26 cellular contexts compared by ENCODE assay signal in the genomic region with DNA sequence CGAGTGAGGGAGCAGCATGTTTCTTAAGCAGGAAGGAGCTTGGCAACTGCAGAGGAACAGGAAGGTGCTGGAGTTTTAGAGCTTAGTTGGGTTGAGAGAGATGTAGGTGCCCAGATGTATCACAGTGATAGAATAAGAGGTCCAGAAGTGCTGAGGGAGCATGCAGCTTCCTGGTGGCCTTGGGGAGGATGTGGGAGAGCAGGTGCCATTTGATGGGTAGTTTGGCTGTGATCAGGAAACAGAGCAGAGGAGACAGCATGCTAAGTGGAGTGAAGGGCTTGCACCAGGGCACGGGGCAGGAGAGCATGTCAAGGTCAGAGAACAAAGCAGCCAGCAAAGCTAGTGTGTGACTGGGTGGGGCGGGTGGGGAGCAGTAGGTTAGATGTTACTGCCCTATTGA.
DNase-seq lines count a peak whose midpoint lies in the region; ATAC-seq and TF ChIP-seq lines count a peak whose summit lies in the region.
"Had no signal": no experiment of that assay in that cellular context is flagged by ENCODE, and none has a peak within 500 bp of the region (broad histone marks: within the 10 kb centered on the region; RNA-seq: fewer than 3 reads in every experiment).

No MANE protein-coding gene starts in this region.

- no peaks in the 10 kb centered on the region for H3K9me3 Mint-ChIP-seq in T-helper 1 cell treated with Interleukin-12 subunit alpha and Interleukin-12 subunit beta and Interleukin-4 antibody, amounts not matched to agents 30 μg/mL and 1 μg/mL, for 36 hours
- H3K9me3 Mint-ChIP-seq in osteocyte (ENCODE audit: unreplicated experiment): no peaks in the 10 kb centered on the region
- H3K9me3 Mint-ChIP-seq: nephron progenitor cell had no signal

- peak overlapping the region; percentile 9; the same call in 1 of the 2 replicates for H3K9ac ChIP-seq in BLaER1
- H3K9ac ChIP-seq: BLaER1 treated with 17β-estradiol and CSF1 and Interleukin-3, amounts not matched to agents 10 nM and 100 nM had no signal

- no peaks in the 10 kb centered on the region for H4K20me1 ChIP-seq in BLaER1

- H3K27me3 Mint-ChIP-seq in T-helper 1 cell treated with Interleukin-12 subunit alpha and Interleukin-12 subunit beta and Interleukin-4 antibody, amounts not matched to agents 30 μg/mL and 1 μg/mL, for 36 hours (ENCODE audit: low read depth): no peaks in the 10 kb centered on the region
- no peaks in the 10 kb centered on the region for H3K27me3 Mint-ChIP-seq in osteocyte (ENCODE audit: unreplicated experiment)

- peaks cover 33% of the 10 kb centered on the region for H3K4me1 ChIP-seq in BLaER1

- no peak for TF ChIP-seq CTCF in osteocyte (IDR thresholded peaks at IDR 0.05)

- H3K36me3 Mint-ChIP-seq in T-helper 1 cell treated with Interleukin-12 subunit alpha and Interleukin-12 subunit beta and Interleukin-4 antibody, amounts not matched to agents 30 μg/mL and 1 μg/mL, for 36 hours (ENCODE audit: low read depth): peaks cover 2% of the 10 kb centered on the region
- peaks cover 9% of the 10 kb centered on the region for H3K36me3 Mint-ChIP-seq in osteocyte (ENCODE audit: unreplicated experiment)

- no peak for ATAC-seq in HG03432 (IDR thresholded peaks at IDR 0.05; ENCODE audit: unreplicated experiment)
- ATAC-seq: PC-3, sciatic nerve had no signal

- H3K4me3 Mint-ChIP-seq in T-helper 1 cell treated with Interleukin-12 subunit alpha and Interleukin-12 subunit beta and Interleukin-4 antibody, amounts not matched to agents 30 μg/mL and 1 μg/mL, for 36 hours: no peak overlapping the region
- no peak overlapping the region for H3K4me3 Mint-ChIP-seq in osteocyte (ENCODE audit: unreplicated experiment)
- H3K4me3 Mint-ChIP-seq: nephron progenitor cell had no signal

- no peaks in the 10 kb centered on the region for H3K9me3 ChIP-seq in BLaER1
- H3K9me3 ChIP-seq: BLaER1 treated with 17β-estradiol and CSF1 and Interleukin-3, amounts not matched to agents 10 nM and 100 nM; HAP-1 had no signal

- peaks cover 19% of the 10 kb centered on the region for H3K36me3 ChIP-seq in BLaER1
- H3K36me3 ChIP-seq: cardiac muscle cell, HAP-1 had no signal

- H3K27ac ChIP-seq in BLaER1: peak overlapping the region; percentile 50
- H3K27ac ChIP-seq: cardiac muscle cell, dorsolateral prefrontal cortex had no signal

- no peak overlapping the region for H3K4me3 ChIP-seq in BLaER1
- no peak overlapping the region for H3K4me3 ChIP-seq in Jurkat, Clone E6-1 (ENCODE audit: low read length)
- H3K4me3 ChIP-seq: BLaER1 treated with 17β-estradiol and CSF1 and Interleukin-3, amounts not matched to agents 10 nM and 100 nM; cardiac muscle cell; dorsolateral prefrontal cortex; HAP-1 had no signal

- peaks cover 6% of the 10 kb centered on the region for H3K4me1 Mint-ChIP-seq in T-helper 1 cell treated with Interleukin-12 subunit alpha and Interleukin-12 subunit beta and Interleukin-4 antibody, amounts not matched to agents 30 μg/mL and 1 μg/mL, for 36 hours (ENCODE audit: low read depth)
- H3K4me1 Mint-ChIP-seq in osteocyte (ENCODE audit: unreplicated experiment): peaks cover 5% of the 10 kb centered on the region

- H3K27ac Mint-ChIP-seq in T-helper 1 cell treated with Interleukin-12 subunit alpha and Interleukin-12 subunit beta and Interleukin-4 antibody, amounts not matched to agents 30 μg/mL and 1 μg/mL, for 36 hours: peak overlapping the region; percentile 2
- H3K27ac Mint-ChIP-seq in osteocyte (ENCODE audit: unreplicated experiment): no peak overlapping the region

- no peaks in the 10 kb centered on the region for H3K27me3 ChIP-seq in BLaER1
- H3K27me3 ChIP-seq: BLaER1 treated with 17β-estradiol and CSF1 and Interleukin-3, amounts not matched to agents 10 nM and 100 nM; cardiac muscle cell; dorsolateral prefrontal cortex had no signal

- DNase-seq in T-helper 1 cell (no peak), ecto neural progenitor cell (ENCODE audit: low spot score) (peak; percentile 38), osteocyte (ENCODE audit: extremely low spot score, unreplicated experiment) (no peak)
- peak; percentile 49 for DNase-seq in Jurkat, Clone E6-1 (ENCODE audit: low read depth, low spot score)
- no peak for DNase-seq in central memory CD4-positive, alpha-beta T cell
- DNase-seq: activated gamma-delta T cell; anterior cingulate cortex; dorsolateral prefrontal cortex; GF-D8; KG1; NCI-H187; NCI-H345; NCI-H82; nephron progenitor cell; PC-3; stimulated activated CD4-positive, alpha-beta T cell treated with anti-CD3 and anti-CD28 coated beads, Interleukin-15, amount 100 ng/mL, for 24 hours; stimulated activated CD8-positive, alpha-beta memory T cell treated with anti-CD3 and anti-CD28 coated beads, Interleukin-4, amount 100 ng/mL, for 48 hours; substantia nigra; T-helper 2 cell had no signal

- H3K4me2 ChIP-seq in BLaER1: peak overlapping the region; percentile 53

Comparison
In these comparisons a context has a peak if more than half of its experiments do, and no peak if none do; other contexts are left out.
1. DNase-seq: peak in Jurkat, Clone E6-1 (single experiment) and ecto neural progenitor cell (single experiment); none in T-helper 1 cell (0 of 5), osteocyte (single experiment) and central memory CD4-positive, alpha-beta T cell (single experiment).